11 cellular contexts compared by ENCODE assay signal in genomic region chr19:40843653-40844052, GRCh38. TPM values are rescaled to one million over a fixed set of nuclear protein-coding genes. Genes with fewer than 3 reads are reported as not detected.
DNase-seq lines count a peak whose midpoint lies in the region; ATAC-seq and TF ChIP-seq lines count a peak whose summit lies in the region.
"Not testable (repeated sequence)": the region's sequence is repeated elsewhere in the genome, so short reads cannot be mapped to it uniquely, and the experiment has no call there.
"Had no signal": no experiment of that assay in that cellular context is flagged by ENCODE, and none has a peak within 500 bp of the region (broad histone marks: within the 10 kb centered on the region; RNA-seq: fewer than 3 reads in every experiment).

No MANE protein-coding gene starts in this region.

- H3K27me3 ChIP-seq in right lobe of liver, result not testable (repeated sequence)

- not testable (repeated sequence) for H3K27ac ChIP-seq in right lobe of liver

- peak; percentile 80 for DNase-seq in CMK (ENCODE audit: low read depth)
- DNase-seq in NCI-H82 (lab: John Stamatoyannopoulos, UW), result peak; percentile 14
- DNase-seq in activated CD4-positive, alpha-beta T cell treated with anti-CD3 and anti-CD28 coated beads for 24 hours (ENCODE audit: low read depth in 2 of 2), result peak; percentile 53
- peak; percentile 75 for DNase-seq in activated T-helper 1 cell treated with Interleukin-2 at 50 U/mL for 16 hours (ENCODE audit: low read depth)
- peak; percentile 66 for DNase-seq in effector CD4-positive, alpha-beta T cell
- peak in 1 of 3 donors; percentile 67 for DNase-seq in right lobe of liver
- peak; percentile 23 to 39 for DNase-seq in stimulated activated CD4-positive, alpha-beta T cell treated with anti-CD3 and anti-CD28 coated beads, Interleukin-1b, Interleukin-23, amount 100 ng/mL, for 1 hour (ENCODE audit: low read depth in 2 of 2)
- peak; percentile 74 for DNase-seq in stimulated activated naive B cell treated with anti-CD40 and anti-IgM and Interleukin-4, amounts not matched to agents 10 μg/mL and 1 μg/mL and 100 μg/mL, for 72 hours

- intact Hi-C loops in right lobe of liver (cut with DNase I), result not testable (repeated sequence)

- peaks cover 0 to 12% (median 2%) of the 10 kb centered on the region in 4 donors for H3K36me3 ChIP-seq in right lobe of liver

- peak overlapping the region; percentile 80 to 85 for H3K4me3 Mint-ChIP-seq in stimulated activated naive B cell treated with anti-CD40 and anti-IgM and Interleukin-4, amounts not matched to agents 10 μg/mL and 1 μg/mL and 100 μg/mL, for 72 hours

- peak overlapping the region; percentile 62 for H3K27ac Mint-ChIP-seq in stimulated activated naive B cell treated with anti-CD40 and anti-IgM and Interleukin-4, amounts not matched to agents 10 μg/mL and 1 μg/mL and 100 μg/mL, for 72 hours

- H3K4me1 ChIP-seq in right lobe of liver, result not testable (repeated sequence)

- not testable (repeated sequence) for TF ChIP-seq POLR2A in right lobe of liver (IDR thresholded peaks at IDR 0.05)

- peaks cover 30 to 38% of the 10 kb centered on the region in 2 donors for H3K27me3 Mint-ChIP-seq in stimulated activated naive B cell treated with anti-CD40 and anti-IgM and Interleukin-4, amounts not matched to agents 10 μg/mL and 1 μg/mL and 100 μg/mL, for 72 hours

- H3K4me1 Mint-ChIP-seq in stimulated activated naive B cell treated with anti-CD40 and anti-IgM and Interleukin-4, amounts not matched to agents 10 μg/mL and 1 μg/mL and 100 μg/mL, for 72 hours, result peaks cover 6 to 24% of the 10 kb centered on the region in 2 donors

- 50% methylated on average over 4 of the region's 19 CpGs for WGBS in right lobe of liver (ENCODE audit: insufficient coverage, low coverage, low lambda C conversion rate, missing lambda C conversion rate)

- not testable (repeated sequence) for H3K9me3 ChIP-seq in right lobe of liver

- H3K4me3 ChIP-seq in right lobe of liver, result not testable (repeated sequence)

- H3K9me3 Mint-ChIP-seq in stimulated activated naive B cell treated with anti-CD40 and anti-IgM and Interleukin-4, amounts not matched to agents 10 μg/mL and 1 μg/mL and 100 μg/mL, for 72 hours, result not testable (repeated sequence)

- peak; percentile 0 to 45 (median 10) for ATAC-seq in right lobe of liver
- ATAC-seq in stimulated activated naive B cell treated with anti-CD40 and anti-IgM and Interleukin-4, amounts not matched to agents 10 μg/mL and 1 μg/mL and 100 μg/mL, for 72 hours (replicated peaks), result peak; percentile 98 to 99

- not testable (repeated sequence) for H3K36me3 Mint-ChIP-seq in stimulated activated naive B cell treated with anti-CD40 and anti-IgM and Interleukin-4, amounts not matched to agents 10 μg/mL and 1 μg/mL and 100 μg/mL, for 72 hours

- not testable (repeated sequence) for TF ChIP-seq CTCF in right lobe of liver (IDR thresholded peaks at IDR 0.05)

RNA-seq across cellular contexts. Expression of gene CYP2A6, which starts 6.6 kb away (rescaled TPM):
- total RNA-seq in right lobe of liver, result 1,000 to 10,000 TPM in 3 of 6 experiments, 100 to 1,000 TPM in 1, 10 to 100 TPM in 2; 73.6 to 3,618 (median 1,239) TPM
- total RNA-seq: cerebellum, LHCN-M2, lower leg skin had no signal

RNA-seq across cellular contexts. Expression of gene CYP2A7, which starts 38.4 kb away (rescaled TPM):
- total RNA-seq in right lobe of liver, result 1,000 to 10,000 TPM in 1 of 6 experiments, 100 to 1,000 TPM in 2, 10 to 100 TPM in 1, 1 to 10 TPM in 2; 2.5 to 2,068 (median 134) TPM
- total RNA-seq: cerebellum, LHCN-M2, lower leg skin had no signal

RNA-seq across cellular contexts. Expression of gene EGLN2, which starts 44.7 kb away (rescaled TPM):
- total RNA-seq in right lobe of liver, result 10 to 100 TPM; 34.5 to 47.0 (median 37.4) TPM
